ENCODE assay signal across 8 cellular contexts in the genomic region with DNA sequence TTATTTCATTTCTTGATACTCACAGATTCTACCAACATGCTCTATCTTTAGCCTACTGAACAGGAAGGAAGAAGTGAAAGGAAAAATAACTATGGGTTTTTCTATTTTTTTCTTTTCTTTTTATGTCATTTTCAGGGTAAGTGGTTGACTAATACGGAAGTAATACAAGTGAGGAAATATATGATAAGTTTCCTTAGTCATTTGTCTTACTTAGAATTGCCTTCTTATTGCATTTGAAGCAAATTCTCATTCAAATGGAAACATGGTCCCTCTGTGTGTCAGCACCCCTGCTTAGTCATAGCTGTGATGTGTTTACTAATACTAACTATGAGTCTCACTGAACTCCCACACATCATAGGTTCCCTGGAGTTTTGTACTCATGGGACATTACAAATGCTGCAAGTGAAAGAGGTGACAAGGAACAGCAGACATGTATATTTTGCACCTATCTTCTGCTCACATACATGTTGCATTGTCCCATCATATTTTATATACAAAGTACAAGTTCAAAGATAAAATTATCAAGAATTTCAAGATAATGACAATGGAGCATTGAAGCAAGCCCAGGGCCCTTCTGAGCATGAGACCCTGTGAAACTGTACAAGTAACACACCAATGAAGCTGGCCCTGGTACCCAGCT.
DNase-seq lines count a peak whose midpoint lies in the region; ATAC-seq and TF ChIP-seq lines count a peak whose summit lies in the region.

No MANE protein-coding gene starts in this region.

- H3K27ac ChIP-seq in epithelial cell of prostate = peak overlapping the region; percentile 29

- no peaks in the 10 kb centered on the region for H3K36me3 Mint-ChIP-seq in CD14-positive monocyte

- H3K4me1 Mint-ChIP-seq in CD14-positive monocyte = peaks cover 16% of the 10 kb centered on the region

- ATAC-seq in GM21717 (IDR thresholded peaks at IDR 0.05; ENCODE audit: unreplicated experiment) (peak; percentile 73), Right ventricle myocardium inferior (no peak)

- DNase-seq in CD14-positive monocyte (ENCODE audit: low spot score) = peak; percentile 48
- DNase-seq in NOMO-1 (lab: John Stamatoyannopoulos, UW; ENCODE audit: unreplicated experiment in 2 of 2) = peak; percentile 8 to 79
- peak; percentile 24 for DNase-seq in epithelial cell of prostate (ENCODE audit: low read depth, low spot score)
- DNase-seq in NCI-H345 treated with DMSO at 0.1 percent for 48 hours (lab: John Stamatoyannopoulos, UW; ENCODE audit: unreplicated experiment) = no peak
- DNase-seq in Right ventricle myocardium inferior (ENCODE audit: missing footprints) = no peak
- no peak for DNase-seq in islet precursor cell
- DNase-seq in HEK293T (ENCODE audit: extremely low spot score) = no peak

- intact Hi-C loops in CD14-positive monocyte (cut with micrococcal nuclease) = no loop called here
- intact Hi-C loops in Right ventricle myocardium inferior (cut with DNase I) = no loop called here

- peak overlapping the region in 1 of 7 donors; percentile 19 for H3K27ac Mint-ChIP-seq in CD14-positive monocyte

- CTCF ChIA-PET in HEK293T (lab: Yijun Ruan, JAX) = interaction anchor here (0.6 to 1.1 kb wide), 2 partner anchors 49 to 58 kb away, joined by 4 read pairs; no protein-coding TSS in a partner anchor

- no peak overlapping the region for H3K4me3 Mint-ChIP-seq in CD14-positive monocyte

- TF ChIP-seq CTCF in CD14-positive monocyte (IDR thresholded peaks at IDR 0.05) = no peak

- POLR2A ChIA-PET in HEK293T (lab: Yijun Ruan, JAX) = no interaction called here

- peaks cover 11 to 20% (median 18%) of the 10 kb centered on the region in 3 donors for H3K27me3 Mint-ChIP-seq in CD14-positive monocyte (ENCODE audit: low read depth in 3 of 3)

- peaks cover 7 to 36% (median 21%) of the 10 kb centered on the region in 7 donors for H3K9me3 Mint-ChIP-seq in CD14-positive monocyte

TF ChIP-seq in HEK293T, 16 proteins besides CTCF, POLR2A, EP300 and RAD21:
- TF ChIP-seq ELF4 (IDR thresholded peaks at IDR 0.05) (no peak), FOXA1 (IDR thresholded peaks at IDR 0.05) (no peak), LEF1 (IDR thresholded peaks at IDR 0.05; ENCODE audit: borderline replicate concordance) (no peak), HDGF (IDR thresholded peaks at IDR 0.05; ENCODE audit: borderline replicate concordance) (no peak), ARNT (IDR thresholded peaks at IDR 0.05) (no peak), SUZ12 (IDR thresholded peaks at IDR 0.05) (no peak), ZNF384 (IDR thresholded peaks at IDR 0.05) (no peak), SP1 (IDR thresholded peaks at IDR 0.05) (no peak), TARDBP (IDR thresholded peaks at IDR 0.05) (no peak), BHLHE40 (IDR thresholded peaks at IDR 0.05; ENCODE audit: borderline replicate concordance) (no peak), NFRKB (IDR thresholded peaks at IDR 0.05) (no peak)
- TF ChIP-seq, protein P1, sequence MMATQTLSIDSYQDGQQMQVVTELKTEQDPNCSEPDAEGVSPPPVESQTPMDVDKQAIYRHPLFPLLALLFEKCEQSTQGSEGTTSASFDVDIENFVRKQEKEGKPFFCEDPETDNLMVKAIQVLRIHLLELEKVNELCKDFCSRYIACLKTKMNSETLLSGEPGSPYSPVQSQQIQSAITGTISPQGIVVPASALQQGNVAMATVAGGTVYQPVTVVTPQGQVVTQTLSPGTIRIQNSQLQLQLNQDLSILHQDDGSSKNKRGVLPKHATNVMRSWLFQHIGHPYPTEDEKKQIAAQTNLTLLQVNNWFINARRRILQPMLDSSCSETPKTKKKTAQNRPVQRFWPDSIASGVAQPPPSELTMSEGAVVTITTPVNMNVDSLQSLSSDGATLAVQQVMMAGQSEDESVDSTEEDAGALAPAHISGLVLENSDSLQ (IDR thresholded peaks at IDR 0.05) = no peak

Comparison
In these comparisons a context has a peak if more than half of its experiments do, and no peak if none do; other contexts are left out.
1. DNase-seq: peak in CD14-positive monocyte (single experiment), NOMO-1 (2 of 2) and epithelial cell of prostate (single experiment); none in NCI-H345 treated with DMSO at 0.1 percent for 48 hours (single experiment), Right ventricle myocardium inferior (single experiment), islet precursor cell (single experiment) and HEK293T (single experiment).